Comparison of ENCODE assay signal across 9 cellular contexts in the genomic region with DNA sequence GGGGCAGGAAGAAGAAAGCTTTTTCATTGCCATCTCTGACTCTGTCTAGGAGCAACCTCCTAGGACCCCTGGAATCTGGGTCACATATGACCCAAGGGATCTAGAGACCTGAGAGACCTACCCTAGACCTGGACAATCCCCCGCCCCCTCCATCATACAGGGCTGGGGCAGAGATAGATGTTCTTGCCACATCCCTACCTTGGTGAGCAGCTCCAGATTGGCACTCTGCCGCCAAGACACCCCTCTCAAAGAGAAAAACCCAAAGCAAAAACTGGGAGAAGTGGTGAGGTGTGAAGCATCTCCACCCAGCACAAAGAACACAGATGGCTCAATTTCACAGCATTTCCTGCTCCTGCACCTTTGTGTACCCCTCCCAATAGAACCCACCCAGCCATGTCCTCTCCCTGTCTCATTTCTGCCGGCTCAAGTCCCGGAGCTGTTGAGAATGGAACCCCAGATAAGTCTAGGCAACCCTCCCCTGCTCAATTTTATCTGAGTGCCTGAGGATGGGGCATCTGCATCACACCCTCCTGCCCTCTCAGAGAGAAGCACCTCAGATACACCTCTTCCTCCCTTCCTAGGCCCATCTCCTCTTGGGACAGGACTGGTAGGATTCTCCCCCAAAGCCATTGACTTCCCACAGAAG. TPM values are rescaled to one million over a fixed set of nuclear protein-coding genes. Genes with fewer than 3 reads are reported as not detected.
DNase-seq lines count a peak whose midpoint lies in the region; ATAC-seq and TF ChIP-seq lines count a peak whose summit lies in the region.
"Had no signal": no experiment of that assay in that cellular context is flagged by ENCODE, and none has a peak within 500 bp of the region (broad histone marks: within the 10 kb centered on the region; RNA-seq: fewer than 3 reads in every experiment).

No MANE protein-coding gene starts in this region.

- peak overlapping the region; percentile 27 for H2AFZ ChIP-seq in IMR-90 (replicated peaks; ENCODE audit: low read length, poor library complexity)

- H3K36me3 Mint-ChIP-seq in naive B cell: no peaks in the 10 kb centered on the region

- H3K27ac ChIP-seq in IMR-90 (ENCODE audit: insufficient read depth, low read length) (no peak overlapping the region), caudate nucleus (ENCODE audit: low read depth, low read length) (peak overlapping the region; percentile 26)

- no peaks in the 10 kb centered on the region for H3K36me3 ChIP-seq in IMR-90 (ENCODE audit: control insufficient read depth, insufficient read depth, low read length)

- no TSS peak for BruUV-seq in IMR-90 (replicated peaks; lab: Mats Ljungman, UMichigan)

- H3K18ac ChIP-seq in IMR-90 (ENCODE audit: low read depth, low read length): no peak overlapping the region

- H2AK5ac ChIP-seq in IMR-90 (ENCODE audit: low read depth, low read length): 0 out of 2 replicates have a peak overlapping the region, but pooled peaks have one; percentile 40

- no peak overlapping the region for H4K91ac ChIP-seq in IMR-90 (ENCODE audit: insufficient read depth, low read depth, low read length)

- H4K5ac ChIP-seq in IMR-90 (ENCODE audit: low read depth, low read length): no peak overlapping the region

- H2AK9ac ChIP-seq in IMR-90 (replicated peaks; ENCODE audit: low read depth, low read length, poor library complexity): no peak overlapping the region

- POLR2A ChIA-PET in AG04449 (lab: Yijun Ruan, JAX) (no interaction called here), IMR-90 (lab: Charles Lee; ENCODE audit: unreplicated experiment) (no interaction called here)

- TF ChIP-seq POLR2A in IMR-90 (IDR thresholded peaks at IDR 0.05; ENCODE audit: low read depth, low read length) (no peak), lower leg skin (IDR thresholded peaks at IDR 0.05) (no peak)

- no peaks in the 10 kb centered on the region; the same call in 1 of the 2 replicates for H4K20me1 ChIP-seq in IMR-90 (ENCODE audit: insufficient read depth, low read length)

- no peaks in the 10 kb centered on the region for H3K9me3 Mint-ChIP-seq in naive B cell

- no peaks in the 10 kb centered on the region for H3K9me3 ChIP-seq in IMR-90 (ENCODE audit: control insufficient read depth, insufficient read depth, low read length)

- no peak overlapping the region for H3K14ac ChIP-seq in IMR-90 (replicated peaks; ENCODE audit: low read depth, low read length)

- no peak for TF ChIP-seq RAD21 in IMR-90 (IDR thresholded peaks at IDR 0.05; ENCODE audit: low read length)

- peak overlapping the region; percentile 88 to 94 (median 92) for H3K4me3 Mint-ChIP-seq in naive B cell

- peak overlapping the region; percentile 10; the same call in 1 of the 2 replicates for H3K4me2 ChIP-seq in IMR-90 (ENCODE audit: low read depth, low read length)

- TF ChIP-seq CTCF in AG04449 (IDR thresholded peaks at IDR 0.05; ENCODE audit: insufficient read depth, low read length, missing control alignments) (no peak), IMR-90 (conservative IDR thresholded peaks at IDR 0.05; ENCODE audit: low read depth, low read length) (no peak), lower leg skin (IDR thresholded peaks at IDR 0.05) (no peak), GM13977 (IDR thresholded peaks at IDR 0.05; ENCODE audit: extremely low read depth, insufficient read depth, missing control alignments) (no peak)

- H3K4me3 ChIP-seq in AG04449 (ENCODE audit: low read depth, low read length): peak overlapping the region; percentile 64
- no peak overlapping the region for H3K4me3 ChIP-seq in IMR-90 (ENCODE audit: insufficient read depth, low read depth, low read length)
- H3K4me3 ChIP-seq in lower leg skin (ENCODE audit: low read depth, poor library complexity, severe bottlenecking): no peak overlapping the region

- H3K4me1 ChIP-seq in IMR-90 (ENCODE audit: control insufficient read depth, insufficient read depth, low read length): peaks cover 5% of the 10 kb centered on the region

- H2BK20ac ChIP-seq in IMR-90 (ENCODE audit: low read depth, low read length): no peak overlapping the region

- H3K27me3 Mint-ChIP-seq in naive B cell: no peaks in the 10 kb centered on the region

- H2BK120ac ChIP-seq in IMR-90 (ENCODE audit: low read depth, low read length): no peak overlapping the region

- no peak overlapping the region for H3K9ac ChIP-seq in IMR-90 (ENCODE audit: low read depth, low read length)

- no peak overlapping the region for H4K8ac ChIP-seq in IMR-90 (ENCODE audit: low read depth in 2 of 2, low read length in 2 of 2)

- no peaks in the 10 kb centered on the region for H3K79me1 ChIP-seq in IMR-90 (ENCODE audit: low read depth in 1 of 2, low read length in 2 of 2)

- intact Hi-C loops in IMR-90 (cut with micrococcal nuclease): loop anchor here (10.0 kb wide), 1 partner anchor 138 kb away; no protein-coding TSS in a partner anchor
- intact Hi-C loops in lower leg skin (cut with DNase I; ENCODE audit: low total_unique reads): no loop called here

- dilution Hi-C loops in IMR-90 (cut with HindIII; ENCODE audit: low sequenced_read_pairs, unreplicated experiment): no loop called here

- CTCF ChIA-PET in AG04449 (lab: Yijun Ruan, JAX): interaction anchor here (0.7 to 8.4 kb wide), 11 partner anchors 11 to 161 kb away, joined by 3 to 125 read pairs (median 3); no protein-coding TSS in a partner anchor
- CTCF ChIA-PET in IMR-90 (lab: Yijun Ruan, JAX): interaction anchor here (0.7 kb wide), 2 partner anchors 25 to 1600 kb away, joined by 3 read pairs; no protein-coding TSS in a partner anchor

- no peak overlapping the region for H3K56ac ChIP-seq in IMR-90 (ENCODE audit: extremely low read depth, insufficient read depth, low read length)

- WGBS in IMR-90 (ENCODE audit: extremely low coverage in 2 of 2, insufficient read length in 1 of 2), 2 experiments: 56% methylated on average over 2 of the region's 4 CpGs; no CpG with 5 or more reads in 1 of the 2 experiments
- 91 to 95% methylated on average over 4 of the region's 4 CpGs for WGBS in lower leg skin, 2 donors

- no peak overlapping the region for H2BK5ac ChIP-seq in IMR-90 (ENCODE audit: low read depth, low read length, poor library complexity, severe bottlenecking)

- in situ Hi-C loops in IMR-90 (cut with MboI; ENCODE audit: low sequenced_read_pairs): no loop called here
- in situ Hi-C loops in GM13977 (cut with MboI; ENCODE audit: low pct_unique_long_range_greater_than_20kb, low sequenced_read_pairs, unreplicated experiment): no loop called here

- H3K27me3 ChIP-seq in IMR-90 (ENCODE audit: control insufficient read depth, insufficient read depth, low read length): peaks cover 13% of the 10 kb centered on the region

- H3K27ac Mint-ChIP-seq in naive B cell: peak overlapping the region; percentile 66 to 98 (median 96)

- DNase-seq in AG04449 (ENCODE audit: low read depth, low spot score): no peak
- DNase-seq in IMR-90: no peak
- no peak for DNase-seq in caudate nucleus (lab: John Stamatoyannopoulos, UW)
- DNase-seq in naive B cell: no peak
- no peak for DNase-seq in lower leg skin (ENCODE audit: low spot score in 2 of 2)
- DNase-seq in DMS 273 treated with DMSO at 0.1 percent for 48 hours (lab: John Stamatoyannopoulos, UW): no peak
- DNase-seq in NCI-H2029 (lab: John Stamatoyannopoulos, UW): no peak
- DNase-seq in GM13977 (ENCODE audit: low spot score): no peak
- DNase-seq: cortex of kidney had no signal

- H2BK15ac ChIP-seq in IMR-90 (ENCODE audit: low read depth, low read length): no peak overlapping the region

- H3K23ac ChIP-seq in IMR-90 (ENCODE audit: low read depth, low read length): peak overlapping the region; percentile 24

- H3K9me1 ChIP-seq in IMR-90 (ENCODE audit: insufficient read depth, low read length): peaks cover 3% of the 10 kb centered on the region; the same call in 1 of the 2 replicates

- ATAC-seq in IMR-90 (ENCODE audit: low read depth): no peak
- no peak for ATAC-seq in naive B cell (ENCODE audit: low read depth in 2 of 2)

- H3K4me1 Mint-ChIP-seq in naive B cell: peaks cover 70 to 91% (median 75%) of the 10 kb centered on the region in 3 donors

- H3K4ac ChIP-seq in IMR-90 (ENCODE audit: low read depth, low read length): no peak overlapping the region

TF ChIP-seq in IMR-90, 13 proteins besides CTCF, POLR2A, EP300 and RAD21:
- TF ChIP-seq NFE2L2 (IDR thresholded peaks at IDR 0.05; ENCODE audit: low read depth, low read length) (no peak), MXI1 (IDR thresholded peaks at IDR 0.05; ENCODE audit: borderline replicate concordance, low read depth, low read length) (no peak)
TF ChIP-seq in IMR-90: peak in this region for 0.

RNA-seq across cellular contexts. Expression of a gene that starts 1.2 kb away (rescaled TPM):
- 0.36 and 0.56 TPM in 2 replicates for total RNA-seq in IMR-90 (2012; rRNA removed)
- 0.55 and 0.60 TPM in 2 replicates for polyA plus RNA-seq in IMR-90 (2012; rRNA removed)
- 0.35 and 0.40 TPM in 2 replicates for polyA plus RNA-seq in IMR-90 (2012; cell fraction: cytosol; rRNA removed)
- 1.3 and 2.3 TPM in 2 replicates for polyA plus RNA-seq in IMR-90 (2012; cell fraction: nucleus; rRNA removed; ENCODE audit: low replicate concordance)
- polyA plus RNA-seq in naive B cell (ENCODE audit: low read depth in 6 of 6): 1 to 10 TPM; 1.6 to 6.7 (median 2.5) TPM
- total RNA-seq in lower leg skin: 1 to 10 TPM in 2 of 4 donors, under 1 TPM in 2; 0.38 to 1.6 (median 1.0) TPM
